ENCODE assay signal across 8 cellular contexts in the genomic region with DNA sequence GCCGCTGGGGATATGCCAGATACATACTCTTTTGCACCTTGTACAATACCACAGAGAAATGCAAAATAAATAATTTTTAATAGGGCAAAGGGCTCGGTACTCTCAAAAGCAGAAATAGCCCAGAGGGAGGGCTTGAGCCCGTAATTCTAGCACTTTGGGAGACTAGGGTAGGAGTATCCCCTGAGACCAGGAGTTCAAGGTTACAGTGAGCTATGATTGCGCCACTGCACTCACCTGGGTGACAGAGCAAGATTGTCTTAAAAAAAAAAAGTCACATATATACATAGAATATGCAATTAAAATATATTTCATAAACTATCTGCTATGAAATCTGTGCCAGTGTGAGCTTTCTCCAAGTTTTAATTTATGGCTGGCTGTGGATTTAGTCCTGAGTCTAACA. TPM values are rescaled to one million over a fixed set of nuclear protein-coding genes. Genes with fewer than 3 reads are reported as not detected.
DNase-seq lines count a peak whose midpoint lies in the region; ATAC-seq and TF ChIP-seq lines count a peak whose summit lies in the region.

No MANE protein-coding gene starts in this region.

- no peak for DNase-seq in activated T-cell treated with anti-CD3 and anti-CD28 coated beads, Interleukin-2, amount 50 U/mL, for 72 hours
- no peak for DNase-seq in activated T-cell treated with anti-CD3 and anti-CD28 coated beads, Interleukin-2, amount 50 U/mL, for 48 hours
- DNase-seq in testis (no peak), NCI-H2107 (lab: John Stamatoyannopoulos, UW) (no peak), superior temporal gyrus (ENCODE audit: extremely low spot score) (no peak)

- H3K4me3 ChIP-seq in WI38 (ENCODE audit: low read depth, low read length) (peak overlapping the region; percentile 98), iPS-18c (ENCODE audit: insufficient read depth, low read depth, low read length) (peak overlapping the region; percentile 92; the same call in 1 of the 2 replicates), testis (peak overlapping the region; percentile 77 to 94)

- TF ChIP-seq POLR2A in testis (IDR thresholded peaks at IDR 0.05), result no peak

- no peak overlapping the region for H3K27ac Mint-ChIP-seq in activated T-cell treated with anti-CD3 and anti-CD28 coated beads, Interleukin-2, amount 50 U/mL, for 72 hours

- H3K9me3 ChIP-seq in iPS-18c (ENCODE audit: control insufficient read depth, insufficient read depth, low read length) (no peaks in the 10 kb centered on the region), testis (no peaks in the 10 kb centered on the region)

- no peaks in the 10 kb centered on the region for H3K27me3 ChIP-seq in testis

- H3K4me1 Mint-ChIP-seq in activated T-cell treated with anti-CD3 and anti-CD28 coated beads, Interleukin-2, amount 50 U/mL, for 72 hours (ENCODE audit: low read depth), result no peaks in the 10 kb centered on the region

- no peak for ATAC-seq in activated T-cell treated with anti-CD3 and anti-CD28 coated beads, Interleukin-2, amount 50 U/mL, for 72 hours (replicated peaks in 1 of 2)
- ATAC-seq in GM19463 (IDR thresholded peaks at IDR 0.05; ENCODE audit: unreplicated experiment), result no peak

- H3K27ac ChIP-seq in testis, result no peak overlapping the region

- WGBS in testis, 2 donors, result 39 to 40% methylated on average over 4 of the region's 4 CpGs

- no peaks in the 10 kb centered on the region for H3K36me3 ChIP-seq in testis (ENCODE audit: low read depth, missing control alignments)

- TF ChIP-seq CTCF in WI38 (IDR thresholded peaks at IDR 0.05; ENCODE audit: low read depth, low read length) (no peak), testis (IDR thresholded peaks at IDR 0.05) (no peak)

- H3K4me1 ChIP-seq in testis, result peaks cover 12% of the 10 kb centered on the region

- H3K36me3 Mint-ChIP-seq in activated T-cell treated with anti-CD3 and anti-CD28 coated beads, Interleukin-2, amount 50 U/mL, for 72 hours (ENCODE audit: insufficient read depth in 2 of 2), result no peaks in the 10 kb centered on the region

- intact Hi-C loops in testis (cut with DNase I; ENCODE audit: low total_unique reads), result no loop called here

- no peaks in the 10 kb centered on the region for H3K27me3 Mint-ChIP-seq in activated T-cell treated with anti-CD3 and anti-CD28 coated beads, Interleukin-2, amount 50 U/mL, for 72 hours (ENCODE audit: low read depth)

- H3K9me3 Mint-ChIP-seq in activated T-cell treated with anti-CD3 and anti-CD28 coated beads, Interleukin-2, amount 50 U/mL, for 72 hours, result no peaks in the 10 kb centered on the region

- H3K4me3 Mint-ChIP-seq in activated T-cell treated with anti-CD3 and anti-CD28 coated beads, Interleukin-2, amount 50 U/mL, for 72 hours, result peak overlapping the region; percentile 11 to 14

RNA-seq across cellular contexts. Expression of gene TRMT11, which starts 0.8 kb away (rescaled TPM):
- 10 to 100 TPM; 29.1 to 29.9 TPM for total RNA-seq in activated T-cell treated with anti-CD3 and anti-CD28 coated beads, Interleukin-2, amount 50 U/mL, for 72 hours
- 10 to 100 TPM; 32.2 to 51.2 TPM for total RNA-seq in testis
- polyA plus RNA-seq in testis (ENCODE audit: insufficient read depth, low read depth, low replicate concordance), result 16.1 TPM

RNA-seq across cellular contexts. Expression of gene HINT3, which starts 29.0 kb away (rescaled TPM):
- 10 to 100 TPM; 15.2 to 19.3 TPM for total RNA-seq in activated T-cell treated with anti-CD3 and anti-CD28 coated beads, Interleukin-2, amount 50 U/mL, for 72 hours
- 10 to 100 TPM; 19.0 to 22.5 TPM for total RNA-seq in testis
- polyA plus RNA-seq in testis (ENCODE audit: insufficient read depth, low read depth, low replicate concordance), result 24.8 TPM
